ENCODE assay signal across 9 cellular contexts in genomic region chr17:50482516-50482915, GRCh38. TPM values are rescaled to one million over a fixed set of nuclear protein-coding genes. Genes with fewer than 3 reads are reported as not detected.
DNase-seq lines count a peak whose midpoint lies in the region; ATAC-seq and TF ChIP-seq lines count a peak whose summit lies in the region.
"Had no signal": no experiment of that assay in that cellular context is flagged by ENCODE, and none has a peak within 500 bp of the region (broad histone marks: within the 10 kb centered on the region; RNA-seq: fewer than 3 reads in every experiment).

No MANE protein-coding gene starts in this region.

- H3K27me3 ChIP-seq in heart right ventricle, result no peaks in the 10 kb centered on the region
- H3K27me3 ChIP-seq in prostate gland (replicated peaks; ENCODE audit: insufficient read depth), result no peaks in the 10 kb centered on the region
- no peaks in the 10 kb centered on the region for H3K27me3 ChIP-seq in upper lobe of right lung
- H3K27me3 ChIP-seq: BLaER1 treated with 17β-estradiol and CSF1 and Interleukin-3, amounts not matched to agents 10 nM and 100 nM had no signal

- TF ChIP-seq CTCF in heart right ventricle (IDR thresholded peaks at IDR 0.05) (peak; percentile 69 to 91 (median 87)), prostate gland (IDR thresholded peaks at IDR 0.05) (peak; percentile 66 to 98 (median 97)), upper lobe of right lung (IDR thresholded peaks at IDR 0.05) (peak; percentile 79)

- POLR2A ChIA-PET in T-cell (lab: Charles Lee), result no interaction called here

- 9 to 12% methylated on average over 7 of the region's 7 CpGs for WGBS in heart right ventricle, 2 donors
- WGBS in prostate gland, result 3% methylated on average over 7 of the region's 7 CpGs

- no peaks in the 10 kb centered on the region for H3K9me3 ChIP-seq in heart right ventricle
- no peaks in the 10 kb centered on the region for H3K9me3 ChIP-seq in prostate gland
- no peaks in the 10 kb centered on the region for H3K9me3 ChIP-seq in upper lobe of right lung
- H3K9me3 ChIP-seq: BLaER1 treated with 17β-estradiol and CSF1 and Interleukin-3, amounts not matched to agents 10 nM and 100 nM had no signal

- H3K4me1 Mint-ChIP-seq in T-cell, result peaks cover 25 to 29% (median 27%) of the 10 kb centered on the region in 3 donors

- H3K27ac Mint-ChIP-seq in T-cell, result peak overlapping the region in 1 of 2 donors; percentile 68

- intact Hi-C loops in heart right ventricle (cut with DNase I) (loop anchor here in 9 of 10 donors (2.0 to 10.0 kb wide), 13 partner anchors 52 to 360 kb away; partner anchors contain the start of genes ANKRD40 (in 1 of the 9), EPN3 (in 1 of the 9) and SPATA20 (in 1 of the 9)), prostate gland (cut with DNase I) (loop anchor here (1.0 to 5.0 kb wide), 3 partner anchors 60 to 360 kb away; no protein-coding TSS in a partner anchor), upper lobe of right lung (cut with DNase I) (no loop called here)

- CTCF ChIA-PET in T-cell (lab: Charles Lee), result interaction anchor here (0.6 to 1.0 kb wide), 3 partner anchors 11 to 900 kb away, joined by 3 to 6 read pairs (median 3); no protein-coding TSS in a partner anchor

- H3K9me3 Mint-ChIP-seq in T-cell, result no peaks in the 10 kb centered on the region

- H3K27ac ChIP-seq in heart right ventricle (peak overlapping the region in 9 of 10 donors; percentile 6 to 84 (median 77)), prostate gland (peak overlapping the region; percentile 70 to 76), upper lobe of right lung (peak overlapping the region; percentile 71)

- H3K36me3 ChIP-seq in heart right ventricle, result peaks cover 0 to 69% (median 27%) of the 10 kb centered on the region in 9 donors
- H3K36me3 ChIP-seq in prostate gland, result peaks cover 0 to 8% of the 10 kb centered on the region in 2 donors
- peaks cover 37% of the 10 kb centered on the region for H3K36me3 ChIP-seq in upper lobe of right lung

- no peak overlapping the region for H3K4me3 Mint-ChIP-seq in T-cell

- H3K4me3 ChIP-seq in heart right ventricle (no peak overlapping the region), prostate gland (no peak overlapping the region), upper lobe of right lung (no peak overlapping the region)
- H3K4me3 ChIP-seq: BLaER1 treated with 17β-estradiol and CSF1 and Interleukin-3, amounts not matched to agents 10 nM and 100 nM had no signal

- DNase-seq in NCI-H2081 (lab: John Stamatoyannopoulos, UW), result peak; percentile 68 to 75
- DNase-seq in NCI-H2081 treated with DMSO at 0.1 percent for 48 hours (lab: John Stamatoyannopoulos, UW), result no peak
- DNase-seq in MV-4-11 (lab: John Stamatoyannopoulos, UW), result peak; percentile 74
- peak; percentile 16 to 69 (median 58) for DNase-seq in T-cell
- peak; percentile 85 for DNase-seq in amniotic stem cell (lab: John Stamatoyannopoulos, UW)
- DNase-seq in heart right ventricle, result peak; percentile 92 to 94
- DNase-seq in prostate gland (ENCODE audit: low spot score), result peak; percentile 95
- DNase-seq in upper lobe of right lung, result peak; percentile 94

- peaks cover 20% of the 10 kb centered on the region for H3K36me3 Mint-ChIP-seq in T-cell

- ATAC-seq in T-cell (replicated peaks in 1 of 4) (no peak), heart right ventricle (peak; percentile 40 to 87 (median 74)), upper lobe of right lung (peak; percentile 82)

- H3K27me3 Mint-ChIP-seq in T-cell, result no peaks in the 10 kb centered on the region

- peak; percentile 21 for TF ChIP-seq POLR2A in prostate gland (IDR thresholded peaks at IDR 0.05)

- H3K4me1 ChIP-seq in heart right ventricle, result peaks cover 2 to 48% (median 34%) of the 10 kb centered on the region in 9 donors
- peaks cover 6% of the 10 kb centered on the region for H3K4me1 ChIP-seq in prostate gland (replicated peaks)
- peaks cover 14% of the 10 kb centered on the region for H3K4me1 ChIP-seq in upper lobe of right lung

RNA-seq across cellular contexts. Expression of gene RSAD1, which starts 3.9 kb away (rescaled TPM):
- total RNA-seq in T-cell, result 10 to 100 TPM; 61.2 to 80.9 (median 73.2) TPM
- 10 to 100 TPM; 36.2 to 52.3 (median 45.5) TPM for total RNA-seq in heart right ventricle
- 10 to 100 TPM; 31.8 to 47.9 TPM for polyA plus RNA-seq in heart right ventricle
- 10 to 100 TPM; 33.7 to 44.1 TPM for total RNA-seq in prostate gland
- 34.3 TPM for total RNA-seq in upper lobe of right lung

RNA-seq across cellular contexts. Expression of gene CHAD, which starts 13.8 kb away (rescaled TPM):
- total RNA-seq in T-cell (not detected), heart right ventricle (under 1 TPM in 3 of 10 donors, not detected in 7; 0.13 to 0.74 (median 0.20) TPM), prostate gland (1 to 10 TPM in 1 of 2 donors, under 1 TPM in 1; 0.51 to 1.6 TPM), upper lobe of right lung (not detected)
- under 1 TPM in 1 of 2 donors, not detected in 1; 0.44 TPM for polyA plus RNA-seq in heart right ventricle

RNA-seq across cellular contexts. Expression of gene MYCBPAP, which starts 25.7 kb away (rescaled TPM):
- 1 to 10 TPM in 4 of 5 donors, under 1 TPM in 1; 0.92 to 6.9 (median 4.7) TPM for total RNA-seq in T-cell
- total RNA-seq in heart right ventricle, result 1 to 10 TPM in 4 of 10 donors, under 1 TPM in 6; 0.19 to 1.6 (median 0.59) TPM
- under 1 TPM; 0.17 to 0.80 TPM for polyA plus RNA-seq in heart right ventricle
- total RNA-seq in prostate gland, result 10 to 100 TPM in 1 of 2 donors, under 1 TPM in 1; 0.14 to 12.6 TPM
- 1.3 TPM for total RNA-seq in upper lobe of right lung

RNA-seq across cellular contexts. Expression of gene EPN3, which starts 50.0 kb away (rescaled TPM):
- total RNA-seq in T-cell (under 1 TPM in 2 of 5 donors, not detected in 3; 0.08 to 0.44 TPM), heart right ventricle (10 to 100 TPM in 5 of 10 donors, 1 to 10 TPM in 5; 5.2 to 21.5 (median 10.1) TPM), prostate gland (100 to 1,000 TPM in 1 of 2 donors, 10 to 100 TPM in 1; 60.8 to 108 TPM), upper lobe of right lung (0.09 TPM)
- 10 to 100 TPM in 1 of 2 donors, 1 to 10 TPM in 1; 3.0 to 18.9 TPM for polyA plus RNA-seq in heart right ventricle

RNA-seq across cellular contexts. Expression of gene ACSF2, which starts 56.5 kb away (rescaled TPM):
- total RNA-seq in T-cell (10 to 100 TPM; 17.7 to 26.4 (median 21.3) TPM), heart right ventricle (10 to 100 TPM in 9 of 10 donors, 1 to 10 TPM in 1; 9.9 to 45.0 (median 19.7) TPM), prostate gland (100 to 1,000 TPM in 1 of 2 donors, 10 to 100 TPM in 1; 49.0 to 111 TPM), upper lobe of right lung (73.9 TPM)
- polyA plus RNA-seq in heart right ventricle, result 10 to 100 TPM in 1 of 2 donors, 1 to 10 TPM in 1; 7.9 to 26.9 TPM

Comparison
In these comparisons a context has a peak if more than half of its experiments do, and no peak if none do; other contexts are left out.
1. ATAC-seq: peak in heart right ventricle (8 of 8) and upper lobe of right lung (single experiment); none in T-cell (0 of 4).
2. Peak in every context shown above with its lines, with median percentiles within 50 percentile points of each other: H3K27ac ChIP-seq and CTCF ChIP-seq.